ENCODE assay signal across 10 cellular contexts in the genomic region with DNA sequence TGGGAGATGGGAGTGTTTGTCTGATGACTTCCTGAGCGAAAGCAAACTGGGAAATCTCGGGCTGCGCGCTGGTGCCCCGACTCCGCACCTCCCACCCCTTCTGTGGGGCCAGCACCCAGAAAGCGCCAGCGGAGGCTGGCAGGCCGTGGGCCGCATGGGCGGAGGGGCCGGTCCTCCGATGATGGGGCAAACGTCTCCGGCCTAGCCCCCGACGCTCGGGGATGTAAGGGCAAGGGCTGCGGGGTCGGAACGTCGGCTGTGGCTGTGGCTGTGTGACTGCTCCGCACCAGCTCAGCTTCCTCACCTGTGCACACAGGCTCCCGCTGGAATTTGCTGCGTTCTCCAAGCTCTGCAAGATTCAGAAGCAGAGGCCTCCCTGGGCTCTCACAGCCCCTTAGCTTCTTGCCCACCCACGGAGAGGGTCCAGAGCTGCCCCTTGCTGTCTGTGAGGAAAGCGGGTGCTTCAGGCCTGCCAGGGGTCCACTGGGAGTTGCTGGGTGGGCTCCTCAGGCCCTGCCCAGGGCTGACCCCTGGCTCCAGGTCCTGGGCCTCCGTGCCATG. TPM values are rescaled to one million over a fixed set of nuclear protein-coding genes. Genes with fewer than 3 reads are reported as not detected.
DNase-seq lines count a peak whose midpoint lies in the region; ATAC-seq and TF ChIP-seq lines count a peak whose summit lies in the region.
"Had no signal": no experiment of that assay in that cellular context is flagged by ENCODE, and none has a peak within 500 bp of the region (broad histone marks: within the 10 kb centered on the region; RNA-seq: fewer than 3 reads in every experiment).

No MANE protein-coding gene starts in this region.

- peaks cover 7% of the 10 kb centered on the region; the same call in 1 of the 2 replicates for H3K9me1 ChIP-seq in IMR-90 (ENCODE audit: insufficient read depth, low read length)

- no peak overlapping the region for H3K9ac ChIP-seq in IMR-90 (ENCODE audit: low read depth, low read length)
- H3K9ac ChIP-seq in liver (ENCODE audit: low read depth in 1 of 2, low read length in 2 of 2) = no peak overlapping the region
- H3K9ac ChIP-seq: SK-N-SH had no signal

- H3K9me3 ChIP-seq in IMR-90 (ENCODE audit: control insufficient read depth, insufficient read depth, low read length) (no peaks in the 10 kb centered on the region), liver (ENCODE audit: control insufficient read depth in 4 of 4, low read length in 3 of 4) (no peaks in the 10 kb centered on the region), thoracic aorta (no peaks in the 10 kb centered on the region)
- H3K9me3 ChIP-seq: SK-N-SH had no signal

- H3K27me3 ChIP-seq in IMR-90 (ENCODE audit: control insufficient read depth, insufficient read depth, low read length) = no peaks in the 10 kb centered on the region
- H3K27me3 ChIP-seq in liver (ENCODE audit: control insufficient read depth in 4 of 4, insufficient read depth in 4 of 4, low read length in 3 of 4) = no peaks in the 10 kb centered on the region
- no peaks in the 10 kb centered on the region for H3K27me3 ChIP-seq in thoracic aorta (replicated peaks; ENCODE audit: insufficient read depth)

- H4K20me1 ChIP-seq in IMR-90 (ENCODE audit: insufficient read depth, low read length) = peaks cover 37% of the 10 kb centered on the region

- peak overlapping the region in 1 of 2 experiments; percentile 22; a peak in 1 of 4 replicates for H4K8ac ChIP-seq in IMR-90 (ENCODE audit: low read depth in 2 of 2, low read length in 2 of 2)

- TF ChIP-seq CTCF in IMR-90 (conservative IDR thresholded peaks at IDR 0.05; ENCODE audit: low read depth, low read length) = no peak
- no peak for TF ChIP-seq CTCF in liver (IDR thresholded peaks at IDR 0.05; ENCODE audit: low read depth, low read length, missing input control)
- no peak for TF ChIP-seq CTCF in thoracic aorta (IDR thresholded peaks at IDR 0.05)

- H3K36me3 Mint-ChIP-seq in effector memory CD8-positive, alpha-beta T cell (ENCODE audit: insufficient read depth) = peaks cover 10% of the 10 kb centered on the region
- H3K36me3 Mint-ChIP-seq in activated CD8-positive, alpha-beta memory T cell treated with anti-CD3 and anti-CD28 coated beads, Interleukin-2, amount 10 ng/mL, durations not matched to agents 7 days and 5 days = no peaks in the 10 kb centered on the region

- no peak overlapping the region for H3K23ac ChIP-seq in IMR-90 (ENCODE audit: low read depth, low read length)

- POLR2A ChIA-PET in IMR-90 (lab: Charles Lee; ENCODE audit: unreplicated experiment) = no interaction called here

- dilution Hi-C loops in IMR-90 (cut with HindIII; ENCODE audit: low sequenced_read_pairs, unreplicated experiment) = no loop called here

- BruUV-seq in IMR-90 (replicated peaks; lab: Mats Ljungman, UMichigan) = no TSS peak

- CTCF ChIA-PET in IMR-90 (lab: Yijun Ruan, JAX) = interaction anchor here (0.6 to 1.7 kb wide), 2 partner anchors 147 to 300 kb away, joined by 5 read pairs; no protein-coding TSS in a partner anchor
- CTCF ChIA-PET in activated CD8-positive, alpha-beta memory T cell treated with anti-CD3 and anti-CD28 coated beads, Interleukin-2, amount 10 ng/mL, durations not matched to agents 7 days and 5 days (lab: Charles Lee) = interaction anchor here (1.0 to 4.3 kb wide), 12 partner anchors 16 to 377 kb away, joined by 3 to 49 read pairs (median 4); no protein-coding TSS in a partner anchor

- H2AK9ac ChIP-seq in IMR-90 (replicated peaks; ENCODE audit: low read depth, low read length, poor library complexity) = no peak overlapping the region

- ATAC-seq in IMR-90 (ENCODE audit: low read depth) = no peak
- no peak for ATAC-seq in effector memory CD8-positive, alpha-beta T cell (replicated peaks)
- ATAC-seq in thoracic aorta (ENCODE audit: insufficient number of reproducible peaks, low FRiP score, low read depth) = no peak
- ATAC-seq in activated CD8-positive, alpha-beta memory T cell treated with anti-CD3 and anti-CD28 coated beads, Interleukin-2, amount 10 ng/mL, durations not matched to agents 7 days and 5 days = no peak
- no peak for ATAC-seq in HG03097 (IDR thresholded peaks at IDR 0.05; ENCODE audit: low FRiP score, unreplicated experiment)

- peaks cover 12 to 74% of the 10 kb centered on the region in 2 experiments; a peak in 3 of 4 replicates for H3K79me1 ChIP-seq in IMR-90 (ENCODE audit: low read depth in 1 of 2, low read length in 2 of 2)

- peaks cover under 1 to 21% of the 10 kb centered on the region in 2 donors for H3K27me3 Mint-ChIP-seq in effector memory CD8-positive, alpha-beta T cell
- H3K27me3 Mint-ChIP-seq in activated CD8-positive, alpha-beta memory T cell treated with anti-CD3 and anti-CD28 coated beads, Interleukin-2, amount 10 ng/mL, durations not matched to agents 7 days and 5 days = peaks cover 2% of the 10 kb centered on the region

- peak overlapping the region; percentile 28; the same call in 1 of the 2 replicates for H2BK120ac ChIP-seq in IMR-90 (ENCODE audit: low read depth, low read length)

- H2BK5ac ChIP-seq in IMR-90 (ENCODE audit: low read depth, low read length, poor library complexity, severe bottlenecking) = no peak overlapping the region

- H3K4me2 ChIP-seq in IMR-90 (ENCODE audit: low read depth, low read length) = no peak overlapping the region
- H3K4me2 ChIP-seq: SK-N-SH had no signal

- H3K4me1 ChIP-seq in IMR-90 (ENCODE audit: control insufficient read depth, insufficient read depth, low read length) (peaks cover 10% of the 10 kb centered on the region), liver (ENCODE audit: control insufficient read depth in 4 of 4, insufficient read depth in 4 of 4, low read length in 3 of 4) (peaks cover 7 to 41% (median 27%) of the 10 kb centered on the region in 4 donors), thoracic aorta (ENCODE audit: control insufficient read depth in 1 of 2, low read depth in 2 of 2) (peaks cover 11 to 24% of the 10 kb centered on the region in 2 donors)

- H3K4me1 Mint-ChIP-seq in effector memory CD8-positive, alpha-beta T cell (ENCODE audit: low read depth in 2 of 2) = peaks cover 6 to 8% of the 10 kb centered on the region in 2 donors
- H3K4me1 Mint-ChIP-seq in activated CD8-positive, alpha-beta memory T cell treated with anti-CD3 and anti-CD28 coated beads, Interleukin-2, amount 10 ng/mL, durations not matched to agents 7 days and 5 days = peaks cover 7% of the 10 kb centered on the region
- H3K4me1 Mint-ChIP-seq: activated CD4-positive, alpha-beta T cell treated with anti-CD3 and anti-CD28 coated beads, Interleukin-2, amount 10 ng/mL, durations not matched to agents 24 days and 14 days had no signal

- peak overlapping the region; percentile 65 to 81 for H3K27ac Mint-ChIP-seq in effector memory CD8-positive, alpha-beta T cell
- H3K27ac Mint-ChIP-seq in activated CD8-positive, alpha-beta memory T cell treated with anti-CD3 and anti-CD28 coated beads, Interleukin-2, amount 10 ng/mL, durations not matched to agents 7 days and 5 days = no peak overlapping the region
- H3K27ac Mint-ChIP-seq: activated CD4-positive, alpha-beta T cell treated with anti-CD3 and anti-CD28 coated beads, Interleukin-2, amount 10 ng/mL, durations not matched to agents 24 days and 14 days had no signal

- no peak overlapping the region for H4K91ac ChIP-seq in IMR-90 (ENCODE audit: insufficient read depth, low read depth, low read length)

- no peak overlapping the region for H3K4me3 Mint-ChIP-seq in effector memory CD8-positive, alpha-beta T cell
- no peak overlapping the region for H3K4me3 Mint-ChIP-seq in activated CD8-positive, alpha-beta memory T cell treated with anti-CD3 and anti-CD28 coated beads, Interleukin-2, amount 10 ng/mL, durations not matched to agents 7 days and 5 days

- no peak overlapping the region for H2AFZ ChIP-seq in IMR-90 (replicated peaks; ENCODE audit: low read length, poor library complexity)

- in situ Hi-C loops in IMR-90 (cut with MboI; ENCODE audit: low sequenced_read_pairs) = loop anchor here (10.0 kb wide), 1 partner anchor 295 kb away; no protein-coding TSS in a partner anchor

- no peak overlapping the region for H3K14ac ChIP-seq in IMR-90 (replicated peaks; ENCODE audit: low read depth, low read length)

- H3K4me3 ChIP-seq in IMR-90 (ENCODE audit: insufficient read depth, low read depth, low read length) (no peak overlapping the region), liver (ENCODE audit: low read depth in 1 of 3, low read length in 3 of 3) (no peak overlapping the region), thoracic aorta (peak overlapping the region; percentile 74)

- no peak overlapping the region for H3K56ac ChIP-seq in IMR-90 (ENCODE audit: extremely low read depth, insufficient read depth, low read length)

- H3K27ac ChIP-seq in IMR-90 (ENCODE audit: insufficient read depth, low read length) (peak overlapping the region; percentile 18; the same call in 1 of the 2 replicates), liver (ENCODE audit: low read depth in 1 of 2, low read length in 2 of 2) (peak overlapping the region; percentile 50 to 58), thoracic aorta (peak overlapping the region; percentile 91 to 93)

- peak overlapping the region; percentile 66 for H2AK5ac ChIP-seq in IMR-90 (ENCODE audit: low read depth, low read length)

- DNase-seq in IMR-90 (no peak), thoracic aorta (ENCODE audit: low spot score) (no peak), SW480 (ENCODE audit: low spot score) (no peak)
- DNase-seq in effector memory CD8-positive, alpha-beta T cell = no peak
- DNase-seq in activated CD8-positive, alpha-beta memory T cell treated with anti-CD3 and anti-CD28 coated beads, Interleukin-2, amount 10 ng/mL, durations not matched to agents 7 days and 5 days = no peak
- no peak for DNase-seq in activated naive CD4-positive, alpha-beta T cell (lab: John Stamatoyannopoulos, UW)

- H2BK20ac ChIP-seq in IMR-90 (ENCODE audit: low read depth, low read length) = peak overlapping the region; percentile 42; the same call in 1 of the 2 replicates

- H3K9me3 Mint-ChIP-seq in effector memory CD8-positive, alpha-beta T cell = no peaks in the 10 kb centered on the region
- no peaks in the 10 kb centered on the region for H3K9me3 Mint-ChIP-seq in activated CD8-positive, alpha-beta memory T cell treated with anti-CD3 and anti-CD28 coated beads, Interleukin-2, amount 10 ng/mL, durations not matched to agents 7 days and 5 days (ENCODE audit: low read depth)
- H3K9me3 Mint-ChIP-seq: activated CD4-positive, alpha-beta T cell treated with anti-CD3 and anti-CD28 coated beads, Interleukin-2, amount 10 ng/mL, durations not matched to agents 24 days and 14 days had no signal

- TF ChIP-seq RAD21 in IMR-90 (IDR thresholded peaks at IDR 0.05; ENCODE audit: low read length) (no peak), liver (IDR thresholded peaks at IDR 0.05) (no peak)

- no peak overlapping the region for H3K18ac ChIP-seq in IMR-90 (ENCODE audit: low read depth, low read length)

- intact Hi-C loops in IMR-90 (cut with micrococcal nuclease) = loop anchor here (1.0 to 5.0 kb wide), 4 partner anchors 53 to 382 kb away; no protein-coding TSS in a partner anchor

- no peak for TF ChIP-seq POLR2A in IMR-90 (IDR thresholded peaks at IDR 0.05; ENCODE audit: low read depth, low read length)

- 95% methylated on average over 18 of the region's 28 CpGs; no CpG with 5 or more reads in 1 of the 2 experiments for WGBS in IMR-90 (ENCODE audit: extremely low coverage in 2 of 2, insufficient read length in 1 of 2), 2 experiments
- 94% methylated on average over 28 of the region's 28 CpGs for WGBS in liver

- H3K36me3 ChIP-seq in IMR-90 (ENCODE audit: control insufficient read depth, insufficient read depth, low read length) = no peaks in the 10 kb centered on the region; the same call in 1 of the 2 replicates
- H3K36me3 ChIP-seq in liver (ENCODE audit: control insufficient read depth in 4 of 4, insufficient read depth in 3 of 4, low read depth in 1 of 4, low read length in 3 of 4) = peaks cover 0 to 2% (median 0%) of the 10 kb centered on the region in 4 donors
- H3K36me3 ChIP-seq in thoracic aorta = no peaks in the 10 kb centered on the region

- no peak overlapping the region for H2BK15ac ChIP-seq in IMR-90 (ENCODE audit: low read depth, low read length)

- peak overlapping the region; percentile 45 for H3K4ac ChIP-seq in IMR-90 (ENCODE audit: low read depth, low read length)

- H4K5ac ChIP-seq in IMR-90 (ENCODE audit: low read depth, low read length) = no peak overlapping the region

RNA-seq across cellular contexts. Expression of a gene that starts 35.0 kb away (rescaled TPM):
- total RNA-seq in IMR-90 (2012; rRNA removed) (4.3 and 6.7 TPM in 2 replicates), liver (100 to 1,000 TPM; 209 to 308 TPM), thoracic aorta (100 to 1,000 TPM; 507 to 811 TPM)
- polyA plus RNA-seq in IMR-90 (2012; rRNA removed) (46.7 and 52.6 TPM in 2 replicates), liver (100 to 1,000 TPM in 1 of 2 donors, 10 to 100 TPM in 1; 44.9 to 255 TPM)
- 66.0 and 124 TPM in 2 replicates for polyA plus RNA-seq in IMR-90 (2012; cell fraction: cytosol; rRNA removed)
- polyA plus RNA-seq in IMR-90 (2012; cell fraction: nucleus; rRNA removed; ENCODE audit: low replicate concordance) = 136 and 394 TPM in 2 replicates
- 1 to 10 TPM; 5.2 to 7.3 TPM for total RNA-seq in activated CD8-positive, alpha-beta memory T cell treated with anti-CD3 and anti-CD28 coated beads, Interleukin-2, amount 10 ng/mL, durations not matched to agents 7 days and 5 days

Comparison
In these comparisons a context has a peak if more than half of its experiments do, and no peak if none do; other contexts are left out.
1. H3K27ac ChIP-seq: peak in every context shown above with its lines; median percentile 92 in thoracic aorta; 54 in liver; 18 in IMR-90.
2. RNA of a gene that starts 35.0 kb away (total RNA-seq): 507 to 811 TPM in thoracic aorta and 209 to 308 TPM in liver; 5.2 to 7.3 TPM in activated CD8-positive, alpha-beta memory T cell treated with anti-CD3 and anti-CD28 coated beads, Interleukin-2, amount 10 ng/mL, durations not matched to agents 7 days and 5 days and 4.3 to 6.7 TPM in IMR-90; every median in the first group is over 10 times any median in the second.